Comparison of ENCODE assay signal across 8 cellular contexts in genomic region chr7:95172420-95172819, GRCh38.
"Had no signal": no experiment of that assay in that cellular context is flagged by ENCODE, and none has a peak within 500 bp of the region (broad histone marks: within the 10 kb centered on the region; RNA-seq: fewer than 3 reads in every experiment).

No MANE protein-coding gene starts in this region.

- H3K4me1 Mint-ChIP-seq: GM23338, H9, IgD-negative memory B cell had no signal

- H3K27ac ChIP-seq: HL-60 had no signal

- H3K36me3 Mint-ChIP-seq: IgD-negative memory B cell had no signal

- H3K27ac Mint-ChIP-seq: GM23338, H9, IgD-negative memory B cell had no signal

- H3K27me3 Mint-ChIP-seq: IgD-negative memory B cell had no signal

- ATAC-seq: GM23338 had no signal

- DNase-seq: H9, HCEC 1CT, KG1 had no signal

- H3K9me3 Mint-ChIP-seq: GM23338, H9 had no signal

- FAIRE-seq: H1, H54 had no signal

- H3K4me2 ChIP-seq: GM23338 had no signal

- H3K4me3 Mint-ChIP-seq: GM23338, H9, IgD-negative memory B cell had no signal

- H3K4me3 ChIP-seq: GM23338 had no signal

- H2AFZ ChIP-seq: GM23338 had no signal
